Comparison of ENCODE assay signal across 2 cellular contexts in the genomic region with DNA sequence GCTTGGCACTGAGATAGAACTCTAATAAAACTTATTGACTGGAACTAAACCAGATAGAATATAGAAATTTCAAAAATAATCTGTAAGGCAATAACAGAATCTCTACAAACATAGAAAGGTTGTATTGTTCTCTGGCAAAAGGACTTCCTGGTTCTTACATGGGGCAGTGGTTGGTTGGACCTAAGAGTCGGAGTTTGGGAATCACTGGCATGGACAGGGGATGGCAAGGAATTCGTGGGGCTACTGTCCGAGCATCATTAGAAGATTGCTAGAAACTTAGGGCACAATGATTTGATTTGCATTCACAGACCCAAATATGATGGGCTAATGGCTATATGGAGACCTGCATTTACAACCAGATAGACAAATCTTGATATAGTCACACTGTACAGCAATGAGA.
TF ChIP-seq lines count a peak whose summit lies in the region.

No MANE protein-coding gene starts in this region.

TF ChIP-seq in HepG2, 621 proteins besides CTCF, POLR2A, EP300 and RAD21:
- TF ChIP-seq, protein P1, sequence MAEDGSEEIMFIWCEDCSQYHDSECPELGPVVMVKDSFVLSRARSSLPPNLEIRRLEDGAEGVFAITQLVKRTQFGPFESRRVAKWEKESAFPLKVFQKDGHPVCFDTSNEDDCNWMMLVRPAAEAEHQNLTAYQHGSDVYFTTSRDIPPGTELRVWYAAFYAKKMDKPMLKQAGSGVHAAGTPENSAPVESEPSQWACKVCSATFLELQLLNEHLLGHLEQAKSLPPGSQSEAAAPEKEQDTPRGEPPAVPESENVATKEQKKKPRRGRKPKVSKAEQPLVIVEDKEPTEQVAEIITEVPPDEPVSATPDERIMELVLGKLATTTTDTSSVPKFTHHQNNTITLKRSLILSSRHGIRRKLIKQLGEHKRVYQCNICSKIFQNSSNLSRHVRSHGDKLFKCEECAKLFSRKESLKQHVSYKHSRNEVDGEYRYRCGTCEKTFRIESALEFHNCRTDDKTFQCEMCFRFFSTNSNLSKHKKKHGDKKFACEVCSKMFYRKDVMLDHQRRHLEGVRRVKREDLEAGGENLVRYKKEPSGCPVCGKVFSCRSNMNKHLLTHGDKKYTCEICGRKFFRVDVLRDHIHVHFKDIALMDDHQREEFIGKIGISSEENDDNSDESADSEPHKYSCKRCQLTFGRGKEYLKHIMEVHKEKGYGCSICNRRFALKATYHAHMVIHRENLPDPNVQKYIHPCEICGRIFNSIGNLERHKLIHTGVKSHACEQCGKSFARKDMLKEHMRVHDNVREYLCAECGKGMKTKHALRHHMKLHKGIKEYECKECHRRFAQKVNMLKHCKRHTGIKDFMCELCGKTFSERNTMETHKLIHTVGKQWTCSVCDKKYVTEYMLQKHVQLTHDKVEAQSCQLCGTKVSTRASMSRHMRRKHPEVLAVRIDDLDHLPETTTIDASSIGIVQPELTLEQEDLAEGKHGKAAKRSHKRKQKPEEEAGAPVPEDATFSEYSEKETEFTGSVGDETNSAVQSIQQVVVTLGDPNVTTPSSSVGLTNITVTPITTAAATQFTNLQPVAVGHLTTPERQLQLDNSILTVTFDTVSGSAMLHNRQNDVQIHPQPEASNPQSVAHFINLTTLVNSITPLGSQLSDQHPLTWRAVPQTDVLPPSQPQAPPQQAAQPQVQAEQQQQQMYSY (CRISPR knock-in tag; IDR thresholded peaks at IDR 0.05) = peak; percentile 67; the same call in 1 of the 2 replicates
- TF ChIP-seq ZNF543 (CRISPR knock-in tag; IDR thresholded peaks at IDR 0.05) (no peak), ZNF737 (CRISPR knock-in tag; IDR thresholded peaks at IDR 0.05; ENCODE audit: borderline replicate concordance) (no peak)
- TF ChIP-seq, protein P2, sequence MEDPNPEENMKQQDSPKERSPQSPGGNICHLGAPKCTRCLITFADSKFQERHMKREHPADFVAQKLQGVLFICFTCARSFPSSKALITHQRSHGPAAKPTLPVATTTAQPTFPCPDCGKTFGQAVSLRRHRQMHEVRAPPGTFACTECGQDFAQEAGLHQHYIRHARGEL (CRISPR knock-in tag; IDR thresholded peaks at IDR 0.05) = no peak

TF ChIP-seq in WTC11, 78 proteins besides CTCF, POLR2A, EP300 and RAD21 (continued from another document):
- TF ChIP-seq, protein P1 (CRISPR knock-in tag; IDR thresholded peaks at IDR 0.05) = peak; percentile 60; the same call in 1 of the 2 replicates
- TF ChIP-seq, protein P3, sequence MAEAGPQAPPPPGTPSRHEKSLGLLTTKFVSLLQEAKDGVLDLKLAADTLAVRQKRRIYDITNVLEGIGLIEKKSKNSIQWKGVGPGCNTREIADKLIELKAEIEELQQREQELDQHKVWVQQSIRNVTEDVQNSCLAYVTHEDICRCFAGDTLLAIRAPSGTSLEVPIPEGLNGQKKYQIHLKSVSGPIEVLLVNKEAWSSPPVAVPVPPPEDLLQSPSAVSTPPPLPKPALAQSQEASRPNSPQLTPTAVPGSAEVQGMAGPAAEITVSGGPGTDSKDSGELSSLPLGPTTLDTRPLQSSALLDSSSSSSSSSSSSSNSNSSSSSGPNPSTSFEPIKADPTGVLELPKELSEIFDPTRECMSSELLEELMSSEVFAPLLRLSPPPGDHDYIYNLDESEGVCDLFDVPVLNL (CRISPR knock-in tag; IDR thresholded peaks at IDR 0.05; ENCODE audit: borderline replicate concordance, low read depth) = no peak
- TF ChIP-seq NR3C1 (CRISPR knock-in tag; conservative IDR thresholded peaks at IDR 0.05; ENCODE audit: low read depth) = no peak
TF ChIP-seq in WTC11: peak in this region for 1.
